7 cellular contexts compared by ENCODE assay signal in the genomic region with DNA sequence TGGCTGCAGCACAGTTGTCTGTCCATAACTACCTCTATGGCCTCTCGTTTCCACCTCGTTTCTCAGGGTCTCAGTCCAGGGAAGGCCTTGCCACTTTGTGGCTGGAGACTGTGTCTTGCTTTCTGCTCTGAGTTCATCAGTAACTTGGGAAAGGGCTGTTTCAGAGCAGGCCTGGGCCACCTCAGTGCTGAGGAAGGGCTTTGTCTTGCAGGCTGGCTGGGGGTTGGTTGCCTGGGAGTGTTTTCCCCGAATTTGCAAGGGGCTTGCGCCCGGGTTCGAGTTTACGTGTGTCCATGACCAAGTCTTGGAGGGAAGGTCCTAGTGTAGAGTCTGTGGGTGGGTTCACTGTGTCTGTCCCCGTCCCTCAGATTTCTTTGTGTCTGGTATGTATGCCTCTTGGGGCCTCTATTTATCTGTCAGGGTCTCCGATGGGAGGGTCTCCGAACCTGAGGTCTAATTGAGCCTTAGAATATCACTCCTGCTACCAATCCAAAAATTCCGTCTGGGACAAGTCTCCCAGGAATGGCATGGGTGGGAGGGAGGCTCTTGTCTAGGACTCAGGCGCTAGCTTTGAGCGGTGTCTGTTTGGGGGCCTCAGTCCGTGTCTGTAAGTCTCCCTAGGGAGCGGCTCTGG. TPM values are rescaled to one million over a fixed set of nuclear protein-coding genes. Genes with fewer than 3 reads are reported as not detected.
A peak's percentile ranks its signal among the peaks of the same experiment; 100 is the strongest.
DNase-seq lines count a peak whose midpoint lies in the region; ATAC-seq and TF ChIP-seq lines count a peak whose summit lies in the region.
"Had no signal": no experiment of that assay in that cellular context is flagged by ENCODE, and none has a peak within 500 bp of the region (broad histone marks: within the 10 kb centered on the region; RNA-seq: fewer than 3 reads in every experiment).

No MANE protein-coding gene starts in this region.

- intact Hi-C loops in right cardiac atrium (cut with DNase I), result loop anchor here in 1 of 4 donors (10.0 kb wide), 1 partner anchor 223 kb away; no protein-coding TSS in a partner anchor

- H3K27ac ChIP-seq in right cardiac atrium (ENCODE audit: low read length) (peak overlapping the region; percentile 49), thoracic aorta (peak overlapping the region; percentile 100)

- no peaks in the 10 kb centered on the region for H3K27me3 ChIP-seq in right cardiac atrium (ENCODE audit: control insufficient read depth, insufficient read depth)
- H3K27me3 ChIP-seq in thoracic aorta (replicated peaks; ENCODE audit: insufficient read depth), result no peaks in the 10 kb centered on the region

- ATAC-seq in right cardiac atrium (no peak), thoracic aorta (ENCODE audit: insufficient number of reproducible peaks, low FRiP score, low read depth) (peak; percentile 20)

- no peaks in the 10 kb centered on the region for H3K9me3 ChIP-seq in right cardiac atrium (ENCODE audit: control insufficient read depth, low read length)
- no peaks in the 10 kb centered on the region for H3K9me3 ChIP-seq in thoracic aorta

- H3K4me1 ChIP-seq in right cardiac atrium (ENCODE audit: control insufficient read depth, insufficient read depth, low read length) (peaks cover 5% of the 10 kb centered on the region), thoracic aorta (ENCODE audit: control insufficient read depth in 1 of 2, low read depth in 2 of 2) (peaks cover 13 to 30% of the 10 kb centered on the region in 2 donors)

- DNase-seq in NCI-H82 (lab: John Stamatoyannopoulos, UW) (peak; percentile 12), NCI-H82 treated with DMSO at 0.1 percent for 48 hours (lab: John Stamatoyannopoulos, UW; ENCODE audit: unreplicated experiment) (no peak), right cardiac atrium (peak in 1 of 3 donors; percentile 57), thoracic aorta (ENCODE audit: low spot score) (no peak), cerebellar cortex (ENCODE audit: low spot score) (no peak), C1 segment of cervical spinal cord (lab: John Stamatoyannopoulos, UW) (no peak)
- DNase-seq: 8988T had no signal

- H3K36me3 ChIP-seq in thoracic aorta, result peaks cover 33% of the 10 kb centered on the region

- WGBS in right cardiac atrium, result 25% methylated on average over 15 of the region's 15 CpGs

- no peak for TF ChIP-seq CTCF in thoracic aorta (IDR thresholded peaks at IDR 0.05)

- H3K4me3 ChIP-seq in right cardiac atrium (ENCODE audit: low read length) (peak overlapping the region; percentile 80), thoracic aorta (peak overlapping the region; percentile 100)

RNA-seq across cellular contexts. Expression of gene TGFB1I1, which starts 0.6 kb away (rescaled TPM):
- 10 to 100 TPM; 36.3 to 87.6 (median 55.1) TPM for total RNA-seq in right cardiac atrium
- 33.2 TPM for polyA plus RNA-seq in right cardiac atrium
- 100 to 1,000 TPM; 192 to 231 TPM for total RNA-seq in thoracic aorta

RNA-seq across cellular contexts. Expression of gene SLC5A2, which starts 11.6 kb away (rescaled TPM):
- total RNA-seq in right cardiac atrium (not detected), thoracic aorta (under 1 TPM in 1 of 2 donors, not detected in 1; 0.85 TPM)
- 1.2 TPM for polyA plus RNA-seq in right cardiac atrium

RNA-seq across cellular contexts. Expression of gene ARMC5, which starts 12.1 kb away (rescaled TPM):
- 1 to 10 TPM; 6.8 to 9.0 (median 7.7) TPM for total RNA-seq in right cardiac atrium
- polyA plus RNA-seq in right cardiac atrium, result 8.5 TPM
- total RNA-seq in thoracic aorta, result 10 to 100 TPM in 1 of 2 donors, 1 to 10 TPM in 1; 8.8 to 10.8 TPM

RNA-seq across cellular contexts. Expression of gene ZNF843, which starts 28.8 kb away (rescaled TPM):
- 1 to 10 TPM; 2.1 to 4.2 (median 3.1) TPM for total RNA-seq in right cardiac atrium
- 1.8 TPM for polyA plus RNA-seq in right cardiac atrium
- total RNA-seq in thoracic aorta, result 1 to 10 TPM; 1.1 to 1.9 TPM

RNA-seq across cellular contexts. Expression of gene RUSF1, which starts 36.8 kb away (rescaled TPM):
- total RNA-seq in right cardiac atrium, result 10 to 100 TPM; 26.9 to 40.8 (median 28.7) TPM
- polyA plus RNA-seq in right cardiac atrium, result 38.9 TPM
- total RNA-seq in thoracic aorta, result 10 to 100 TPM; 67.9 to 74.2 TPM
